Comparison of ENCODE assay signal across 24 cellular contexts in genomic region chr15:74347757-74348250, GRCh38. TPM values are rescaled to one million over a fixed set of nuclear protein-coding genes. Genes with fewer than 3 reads are reported as not detected.
DNase-seq lines count a peak whose midpoint lies in the region; TF ChIP-seq lines count a peak whose summit lies in the region.
"Had no signal": no experiment of that assay in that cellular context is flagged by ENCODE, and none has a peak within 500 bp of the region (broad histone marks: within the 10 kb centered on the region; RNA-seq: fewer than 3 reads in every experiment).

No MANE protein-coding gene starts in this region.

- TF ChIP-seq POLR2A in adrenal gland (IDR thresholded peaks at IDR 0.05): no peak

- peaks cover 0 to 2% (median 0%) of the 10 kb centered on the region in 3 donors for H3K9me3 ChIP-seq in adrenal gland (replicated peaks in 1 of 3)
- H3K9me3 ChIP-seq: A549; BE2C; BLaER1 treated with 17β-estradiol and CSF1 and Interleukin-3, amounts not matched to agents 10 nM and 100 nM had no signal

- H3K27me3 ChIP-seq in adrenal gland: no peaks in the 10 kb centered on the region
- H3K27me3 ChIP-seq: BE2C; BLaER1 treated with 17β-estradiol and CSF1 and Interleukin-3, amounts not matched to agents 10 nM and 100 nM had no signal

- DNase-seq in activated effector memory CD4-positive, alpha-beta T cell treated with anti-CD3 and anti-CD28 coated beads, Interleukin-2, amount 50 U/mL, for 16 hours: peak; percentile 51
- no peak for DNase-seq in activated effector memory CD4-positive, alpha-beta T cell treated with Interleukin-2 at 50 U/mL for 16 hours
- DNase-seq in adrenal gland (peak in 1 of 7 donors; percentile 15), mesenteric fat pad (ENCODE audit: low spot score) (peak; percentile 55), NCI-H2196 (lab: John Stamatoyannopoulos, UW; ENCODE audit: unreplicated experiment) (no peak), NCI-H2171 treated with DMSO at 0.1 percent for 48 hours (lab: John Stamatoyannopoulos, UW) (no peak)
- DNase-seq in effector CD4-positive, alpha-beta T cell: no peak
- DNase-seq: 8988T; ACHN; AML-193; BE2C; CD8-positive, alpha-beta memory T cell; DMS 273 treated with DMSO at 0.1 percent for 48 hours; DMS79; EL; GDM1; GM23248; H7; HCEC 1CT had no signal

- WGBS in adrenal gland, 4 donors: 68 to 82% (median 76%) methylated on average over 2 to 13 of the region's 13 CpGs

- intact Hi-C loops in adrenal gland (cut with DNase I): no loop called here

- peaks cover 0 to 20% of the 10 kb centered on the region in 2 donors for H3K36me3 ChIP-seq in adrenal gland (replicated peaks in 1 of 2)
- H3K36me3 ChIP-seq: BE2C; BLaER1 treated with 17β-estradiol and CSF1 and Interleukin-3, amounts not matched to agents 10 nM and 100 nM had no signal

- H3K27ac ChIP-seq in adrenal gland: peak overlapping the region in 4 of 5 donors; percentile 13 to 74 (median 44)
- H3K27ac ChIP-seq: A549; BLaER1 treated with 17β-estradiol and CSF1 and Interleukin-3, amounts not matched to agents 10 nM and 100 nM; GM23248 had no signal

- TF ChIP-seq CTCF in adrenal gland (IDR thresholded peaks at IDR 0.05): no peak

- H3K4me1 ChIP-seq in adrenal gland (replicated peaks in 1 of 2): peaks cover 11 to 23% of the 10 kb centered on the region in 2 donors
- H3K4me1 ChIP-seq: A549, BE2C had no signal

- no peak overlapping the region for H3K4me3 ChIP-seq in adrenal gland
- H3K4me3 ChIP-seq: A549; BLaER1 treated with 17β-estradiol and CSF1 and Interleukin-3, amounts not matched to agents 10 nM and 100 nM; GM12878; GM23248 had no signal

RNA-seq across cellular contexts. Expression of gene CYP11A1, which starts 19.6 kb away (rescaled TPM):
- total RNA-seq in adrenal gland (1,000 to 10,000 TPM in 6 of 8 donors, 100 to 1,000 TPM in 2; 635 to 3,326 (median 1,366) TPM), mesenteric fat pad (1.9 TPM)
- polyA plus RNA-seq in adrenal gland: 1,000 to 10,000 TPM in 1 of 3 donors, 100 to 1,000 TPM in 2; 233 to 4,804 (median 738) TPM
- total RNA-seq: CD4-positive, alpha-beta T cell; CD8-positive, alpha-beta memory T cell had no signal
- polyA plus RNA-seq: CD14-positive monocyte; CD8-positive, alpha-beta memory T cell had no signal

Comparison
In these comparisons a context has a peak if more than half of its experiments do, and no peak if none do; other contexts are left out.
1. DNase-seq: peak in activated effector memory CD4-positive, alpha-beta T cell treated with anti-CD3 and anti-CD28 coated beads, Interleukin-2, amount 50 U/mL, for 16 hours (single experiment) and mesenteric fat pad (single experiment); none in activated effector memory CD4-positive, alpha-beta T cell treated with Interleukin-2 at 50 U/mL for 16 hours (single experiment), effector CD4-positive, alpha-beta T cell (single experiment), NCI-H2196 (single experiment) and NCI-H2171 treated with DMSO at 0.1 percent for 48 hours (single experiment).
2. RNA of gene CYP11A1, which starts 19.6 kb away (total RNA-seq): 635 to 3,326 TPM in adrenal gland; 1.9 TPM in mesenteric fat pad (single experiment); every median in the first group is over 100 times any median in the second.